8 cellular contexts compared by ENCODE assay signal in genomic region chr18:21612125-21613100, GRCh38. TPM values are rescaled to one million over a fixed set of nuclear protein-coding genes. Genes with fewer than 3 reads are reported as not detected.
DNase-seq lines count a peak whose midpoint lies in the region; ATAC-seq and TF ChIP-seq lines count a peak whose summit lies in the region.

TSS of gene SNRPD1 (plus strand) at chr18:21612314. CDS start at chr18:21612430, 116 bp downstream.

- no peaks in the 10 kb centered on the region for H3K9me3 ChIP-seq in left lung

- no peaks in the 10 kb centered on the region for H3K27me3 ChIP-seq in left lung

- DNase-seq in CD1c-positive myeloid dendritic cell (ENCODE audit: extremely low spot score) (peak; percentile 96), NCI-H69 (lab: John Stamatoyannopoulos, UW) (peak; percentile 99), left lung (peak; percentile 90 to 98)
- peak; percentile 82 for DNase-seq in activated CD4-positive, alpha-beta T cell treated with anti-CD3 and anti-CD28 coated beads, Interleukin-2, amount 50 U/mL, for 1 hour
- peak; percentile 89 to 91 for DNase-seq in stimulated activated CD4-positive, alpha-beta T cell treated with anti-CD3 and anti-CD28 coated beads, Interleukin-2, amount 100 ng/mL, for 48 hours

- peak within 1 kb of the TSS; percentile 83 to 85 for H3K27ac ChIP-seq in left lung

- H3K4me3 ChIP-seq in left lung, result peak within 1 kb of the TSS; percentile 75 to 94

- no peaks in the 10 kb centered on the region for H3K9me3 Mint-ChIP-seq in dendritic cell treated with granulocyte-macrophage colony-stimulating factor and Interleukin-4, amounts not matched to agents 40 ng/mL and 50 ng/mL, for 4 days

- ATAC-seq in GM19351 (IDR thresholded peaks at IDR 0.05; ENCODE audit: unreplicated experiment) (peak; percentile 98), HG03521 (IDR thresholded peaks at IDR 0.05; ENCODE audit: unreplicated experiment) (peak; percentile 97), left lung (peak; percentile 100)

- peaks cover 44% of the 10 kb centered on the region for H3K36me3 Mint-ChIP-seq in dendritic cell treated with granulocyte-macrophage colony-stimulating factor and Interleukin-4, amounts not matched to agents 40 ng/mL and 50 ng/mL, for 4 days (ENCODE audit: low read depth)

- TF ChIP-seq CTCF in left lung (IDR thresholded peaks at IDR 0.05), result peak; percentile 95 to 98

- peaks cover 7 to 29% of the 10 kb centered on the region in 2 donors for H3K4me1 ChIP-seq in left lung

- H3K4me1 Mint-ChIP-seq in dendritic cell treated with granulocyte-macrophage colony-stimulating factor and Interleukin-4, amounts not matched to agents 40 ng/mL and 50 ng/mL, for 4 days (ENCODE audit: low read depth), result peaks cover 25% of the 10 kb centered on the region

- peaks cover 0 to 27% of the 10 kb centered on the region in 2 donors for H3K36me3 ChIP-seq in left lung

- peak within 1 kb of the TSS; percentile 97 for H3K4me3 Mint-ChIP-seq in dendritic cell treated with granulocyte-macrophage colony-stimulating factor and Interleukin-4, amounts not matched to agents 40 ng/mL and 50 ng/mL, for 4 days

- intact Hi-C loops in dendritic cell treated with granulocyte-macrophage colony-stimulating factor and Interleukin-4, amounts not matched to agents 40 ng/mL and 50 ng/mL, for 4 days (cut with micrococcal nuclease), result loop anchor here (1.0 to 5.0 kb wide), 3 partner anchors 12 to 500 kb away; partner anchors contain the start of genes ABHD3, ESCO1 and ROCK1
- intact Hi-C loops in left lung (cut with DNase I), result no loop called here

- no peaks in the 10 kb centered on the region for H3K27me3 Mint-ChIP-seq in dendritic cell treated with granulocyte-macrophage colony-stimulating factor and Interleukin-4, amounts not matched to agents 40 ng/mL and 50 ng/mL, for 4 days

- H3K27ac Mint-ChIP-seq in dendritic cell treated with granulocyte-macrophage colony-stimulating factor and Interleukin-4, amounts not matched to agents 40 ng/mL and 50 ng/mL, for 4 days, result peak within 1 kb of the TSS; percentile 96

RNA-seq across cellular contexts. Expression of gene SNRPD1, which starts in this region (rescaled TPM):
- total RNA-seq in left lung, result 10 to 100 TPM; 28.0 to 49.5 TPM

Comparison
In these comparisons a context has a peak if more than half of its experiments do, and no peak if none do; other contexts are left out.
1. Peak in every context shown above with its lines: DNase-seq, ATAC-seq, H3K4me3 ChIP-seq and H3K27ac ChIP-seq.